ENCODE assay signal across 15 cellular contexts in genomic region chr1:12485231-12486172, GRCh38.
DNase-seq lines count a peak whose midpoint lies in the region; ATAC-seq and TF ChIP-seq lines count a peak whose summit lies in the region.
"Had no signal": no experiment of that assay in that cellular context is flagged by ENCODE, and none has a peak within 500 bp of the region (broad histone marks: within the 10 kb centered on the region; RNA-seq: fewer than 3 reads in every experiment).

No MANE protein-coding gene starts in this region.

- H3K4me2 ChIP-seq in HCT116 (ENCODE audit: low read length) = peak overlapping the region; percentile 70
- H3K4me2 ChIP-seq: smooth muscle cell had no signal

- intact Hi-C loops in HCT116 (cut with micrococcal nuclease) = no loop called here

- H3K27me3 ChIP-seq in HCT116 (ENCODE audit: insufficient read depth, low read length) (no peaks in the 10 kb centered on the region), subcutaneous abdominal adipose tissue (ENCODE audit: control insufficient read depth in 5 of 5, insufficient read depth in 4 of 5, low read length in 5 of 5) (no peaks in the 10 kb centered on the region)
- H3K27me3 ChIP-seq in CD8-positive, alpha-beta memory T cell (ENCODE audit: insufficient read depth, low read length, poor library complexity, severe bottlenecking) = no peaks in the 10 kb centered on the region

- H3K36me3 Mint-ChIP-seq in CD8-positive, alpha-beta memory T cell = peaks cover 10 to 49% (median 24%) of the 10 kb centered on the region in 3 donors

- DNase-seq in HCT116 (ENCODE audit: low read depth, low spot score) (no peak), astrocyte of the spinal cord (ENCODE audit: low read depth, low spot score) (peak; percentile 43), left kidney (ENCODE audit: low read depth, low spot score) (peak; percentile 73), germinal center (ENCODE audit: low spot score) (no peak), cortex of kidney (lab: John Stamatoyannopoulos, UW) (no peak)
- DNase-seq in CD8-positive, alpha-beta memory T cell = no peak
- DNase-seq in stimulated activated CD8-positive, alpha-beta memory T cell treated with anti-CD3 and anti-CD28 coated beads, Interleukin-4, amount 100 ng/mL, for 48 hours = no peak
- DNase-seq: activated CD4-positive, CD25-positive, alpha-beta regulatory T cell treated with anti-CD3 and anti-CD28 coated beads, Interleukin-2, amount 50 U/mL, for 72 hours; activated effector memory CD4-positive, alpha-beta T cell treated with anti-CD3 and anti-CD28 coated beads, Interleukin-2, amount 50 U/mL, for 16 hours; dermis blood vessel endothelial cell; hippocampal formation; NCI-H510A; SHP77 treated with DMSO at 0.1 percent for 48 hours had no signal

- no peak overlapping the region for H3K4me3 Mint-ChIP-seq in CD8-positive, alpha-beta memory T cell

- H3K36me3 ChIP-seq in HCT116 (ENCODE audit: control insufficient read depth in 1 of 2, insufficient read depth in 2 of 2, low read length in 2 of 2) (no peaks in the 10 kb centered on the region), subcutaneous abdominal adipose tissue (ENCODE audit: control insufficient read depth in 5 of 5, insufficient read depth in 5 of 5, low read length in 5 of 5) (peaks cover 0 to 6% (median 2%) of the 10 kb centered on the region in 5 donors)
- H3K36me3 ChIP-seq in CD8-positive, alpha-beta memory T cell (ENCODE audit: insufficient read depth, low read length) = peaks cover 4% of the 10 kb centered on the region

- no peak for TF ChIP-seq POLR2A in HCT116 (IDR thresholded peaks at IDR 0.05; ENCODE audit: borderline replicate concordance, extremely low read depth, insufficient read depth, insufficient read length)

- TF ChIP-seq CTCF in HCT116 (IDR thresholded peaks at IDR 0.05 in 2 of 3, conservative IDR thresholded peaks at IDR 0.05 in 1 of 3; ENCODE audit: borderline replicate concordance in 1 of 3, insufficient read depth in 1 of 3, low read depth in 2 of 3, low read length in 2 of 3) (no peak), astrocyte of the spinal cord (IDR thresholded peaks at IDR 0.05; ENCODE audit: low read depth, low read length) (no peak)

- no peaks in the 10 kb centered on the region for H3K27me3 Mint-ChIP-seq in CD8-positive, alpha-beta memory T cell

- peak; percentile 11; the same call in 1 of the 2 replicates for ATAC-seq in HCT116

- no TSS peak for BruUV-seq in HCT116 (replicated peaks; lab: Mats Ljungman, UMichigan)

- in situ Hi-C loops in astrocyte of the spinal cord (cut with HindIII; ENCODE audit: low sequenced_read_pairs) = no loop called here

- CTCF ChIA-PET in HCT116 (lab: Charles Lee) = interaction anchor here (1.3 kb wide), 1 partner anchor 115 kb away, joined by 3 read pairs; no protein-coding TSS in a partner anchor
- CTCF ChIA-PET in CD8-positive, alpha-beta memory T cell (lab: Charles Lee) = no interaction called here

- H3K27ac ChIP-seq in HCT116 (ENCODE audit: low read depth, low read length) (peak overlapping the region; percentile 64), subcutaneous abdominal adipose tissue (ENCODE audit: low read depth, low read length) (peak overlapping the region; percentile 95)
- H3K27ac ChIP-seq in CD8-positive, alpha-beta memory T cell (ENCODE audit: low read depth, low read length) = no peak overlapping the region

- peaks cover 15 to 19% (median 19%) of the 10 kb centered on the region in 3 donors for H3K4me1 Mint-ChIP-seq in CD8-positive, alpha-beta memory T cell

- TF ChIP-seq RAD21 in HCT116 (IDR thresholded peaks at IDR 0.05; ENCODE audit: low read depth) = no peak

- peak overlapping the region in 1 of 8 donors; percentile 66 for H3K27ac Mint-ChIP-seq in CD8-positive, alpha-beta memory T cell

- POLR2A ChIA-PET in HCT116 (lab: Charles Lee) = interaction anchor here (1.1 kb wide), 1 partner anchor 7 kb away, joined by 4 read pairs; no protein-coding TSS in a partner anchor
- POLR2A ChIA-PET in CD8-positive, alpha-beta memory T cell (lab: Charles Lee) = no interaction called here

- H3K9me3 ChIP-seq in HCT116 (ENCODE audit: control insufficient read depth in 1 of 2, insufficient read depth in 1 of 2, low read depth in 1 of 2, low read length in 2 of 2) = no peaks in the 10 kb centered on the region
- H3K9me3 ChIP-seq in subcutaneous abdominal adipose tissue (ENCODE audit: control insufficient read depth in 5 of 5, low read length in 5 of 5) = no peaks in the 10 kb centered on the region
- no peaks in the 10 kb centered on the region for H3K9me3 ChIP-seq in CD8-positive, alpha-beta memory T cell (ENCODE audit: low read length)

- H3K4me1 ChIP-seq in HCT116 (ENCODE audit: control insufficient read depth in 1 of 2, insufficient read depth in 2 of 2, low read length in 2 of 2) = peaks cover 64 to 89% of the 10 kb centered on the region in 2 experiments
- peaks cover 12 to 36% (median 33%) of the 10 kb centered on the region in 5 donors for H3K4me1 ChIP-seq in subcutaneous abdominal adipose tissue (ENCODE audit: control insufficient read depth in 5 of 5, insufficient read depth in 5 of 5, low read length in 5 of 5)
- H3K4me1 ChIP-seq in CD8-positive, alpha-beta memory T cell (ENCODE audit: insufficient read depth, low read length) = peaks cover 17% of the 10 kb centered on the region

- no peaks in the 10 kb centered on the region for H3K79me2 ChIP-seq in HCT116 (ENCODE audit: insufficient read depth, low read length)

- RAD21 ChIA-PET in HCT116 (lab: Charles Lee; ENCODE audit: low non-redundant PET in 1 of 2, low total read pairs in 2 of 2, uncharacterized antibody in 2 of 2, unreplicated experiment in 2 of 2) = interaction anchor here in 1 of 2 experiments (0.7 kb wide), 1 partner anchor 52 kb away, joined by 3 read pairs; no protein-coding TSS in a partner anchor

- H3K9ac ChIP-seq in HCT116 (ENCODE audit: low read length) = peak overlapping the region; percentile 54
- peak overlapping the region in 2 of 5 donors; percentile 9 to 25 for H3K9ac ChIP-seq in subcutaneous abdominal adipose tissue (ENCODE audit: low read length in 5 of 5)

- peak overlapping the region in 1 of 2 experiments; percentile 34; a peak in 1 of 4 replicates for H3K4me3 ChIP-seq in HCT116 (replicated peaks in 1 of 2; ENCODE audit: low read depth in 1 of 2, low read length in 2 of 2)
- no peak overlapping the region for H3K4me3 ChIP-seq in astrocyte of the spinal cord (ENCODE audit: low read depth, low read length)
- H3K4me3 ChIP-seq in subcutaneous abdominal adipose tissue (ENCODE audit: low read depth in 1 of 5, low read length in 5 of 5) = no peak overlapping the region
- H3K4me3 ChIP-seq in CD8-positive, alpha-beta memory T cell (ENCODE audit: low read length) = no peak overlapping the region
- H3K4me3 ChIP-seq: smooth muscle cell had no signal

- H3K9me2 ChIP-seq in HCT116 (ENCODE audit: insufficient read depth) = no peaks in the 10 kb centered on the region

- no peak overlapping the region for H2AFZ ChIP-seq in HCT116 (ENCODE audit: low read depth, low read length, poor library complexity, severe bottlenecking)

- H3K9me3 Mint-ChIP-seq in CD8-positive, alpha-beta memory T cell = no peaks in the 10 kb centered on the region

- H4K20me1 ChIP-seq in HCT116 (ENCODE audit: insufficient read depth) = no peaks in the 10 kb centered on the region

TF ChIP-seq in HCT116, 20 proteins besides CTCF, POLR2A, EP300 and RAD21 (continues in another document):
- TF ChIP-seq ZNF274 (IDR thresholded peaks at IDR 0.05; ENCODE audit: low read depth, low read length) = no peak
- no peak for TF ChIP-seq ATF3 (IDR thresholded peaks at IDR 0.05)
- no peak for TF ChIP-seq ZBTB33 (IDR thresholded peaks at IDR 0.05; ENCODE audit: extremely low read depth, insufficient replicate concordance, low read length)
- no peak for TF ChIP-seq JUND (IDR thresholded peaks at IDR 0.05)
- no peak for TF ChIP-seq POLR2AphosphoS5 (IDR thresholded peaks at IDR 0.05; ENCODE audit: low read depth, low read length)
- no peak for TF ChIP-seq EGR1 (IDR thresholded peaks at IDR 0.05; ENCODE audit: low read depth)
- TF ChIP-seq YY1 (IDR thresholded peaks at IDR 0.05; ENCODE audit: extremely low read depth, insufficient replicate concordance, low read depth, low read length) = no peak
- TF ChIP-seq SP1 (IDR thresholded peaks at IDR 0.05; ENCODE audit: low read depth) = no peak
- TF ChIP-seq ELF1 (IDR thresholded peaks at IDR 0.05; ENCODE audit: borderline replicate concordance, low read depth) = no peak
- TF ChIP-seq, protein P1, sequence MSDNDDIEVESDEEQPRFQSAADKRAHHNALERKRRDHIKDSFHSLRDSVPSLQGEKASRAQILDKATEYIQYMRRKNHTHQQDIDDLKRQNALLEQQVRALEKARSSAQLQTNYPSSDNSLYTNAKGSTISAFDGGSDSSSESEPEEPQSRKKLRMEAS (IDR thresholded peaks at IDR 0.05) = no peak

Comparison
In these comparisons a context has a peak if more than half of its experiments do, and no peak if none do; other contexts are left out.
1. DNase-seq: peak in astrocyte of the spinal cord (single experiment) and left kidney (single experiment); none in HCT116 (single experiment), CD8-positive, alpha-beta memory T cell (0 of 5), germinal center (single experiment), stimulated activated CD8-positive, alpha-beta memory T cell treated with anti-CD3 and anti-CD28 coated beads, Interleukin-4, amount 100 ng/mL, for 48 hours (single experiment) and cortex of kidney (single experiment).